19 cellular contexts compared by ENCODE assay signal in the genomic region with DNA sequence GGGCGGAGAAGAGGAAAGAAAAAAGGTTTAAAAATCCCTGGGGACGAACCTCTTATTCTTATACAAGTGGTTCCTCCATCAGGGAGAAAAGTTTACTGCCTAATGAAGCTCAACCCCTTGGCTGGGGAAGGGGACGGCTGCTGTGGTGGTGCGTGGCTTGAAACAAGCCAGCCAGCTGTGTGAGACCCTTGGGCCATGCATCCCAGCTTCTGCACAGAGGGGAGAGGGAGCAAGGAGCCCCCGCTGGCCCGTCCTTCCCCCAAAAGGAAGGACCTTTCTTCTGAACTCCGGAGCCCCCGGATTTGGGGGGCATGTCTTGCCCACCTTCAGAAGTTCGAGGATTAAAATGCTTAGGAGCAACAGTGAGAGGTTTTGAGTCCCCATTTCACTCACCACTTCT.
DNase-seq lines count a peak whose midpoint lies in the region; TF ChIP-seq lines count a peak whose summit lies in the region.
"Had no signal": no experiment of that assay in that cellular context is flagged by ENCODE, and none has a peak within 500 bp of the region (broad histone marks: within the 10 kb centered on the region; RNA-seq: fewer than 3 reads in every experiment).

No MANE protein-coding gene starts in this region.

- no peak for TF ChIP-seq EP300 in suprapubic skin (IDR thresholded peaks at IDR 0.05)

- no peak for TF ChIP-seq POLR2A in suprapubic skin (IDR thresholded peaks at IDR 0.05)

- peaks cover 20% of the 10 kb centered on the region for H3K27me3 Mint-ChIP-seq in chondrocyte (ENCODE audit: low read depth)
- H3K27me3 Mint-ChIP-seq: CD4-positive, alpha-beta memory T cell had no signal

- H3K4me1 Mint-ChIP-seq in chondrocyte (ENCODE audit: low read depth): no peaks in the 10 kb centered on the region
- H3K4me1 Mint-ChIP-seq: CD14-positive monocyte; CD4-positive, alpha-beta memory T cell; GM23338 had no signal

- H3K4me1 ChIP-seq in osteoblast (ENCODE audit: insufficient read depth, low read length) (no peaks in the 10 kb centered on the region), suprapubic skin (no peaks in the 10 kb centered on the region)
- H3K4me1 ChIP-seq: A549 had no signal

- no peaks in the 10 kb centered on the region for H3K9me3 ChIP-seq in osteoblast (ENCODE audit: low read depth, low read length)
- no peaks in the 10 kb centered on the region for H3K9me3 ChIP-seq in suprapubic skin
- H3K9me3 ChIP-seq: A549 had no signal

- no peak overlapping the region for H3K4me2 ChIP-seq in osteoblast (ENCODE audit: insufficient read depth, low read length)
- H3K4me2 ChIP-seq: A549, BLaER1, GM23338 had no signal

- no peak overlapping the region for H3K4me3 ChIP-seq in osteoblast (ENCODE audit: insufficient read depth, low read length)
- no peak overlapping the region for H3K4me3 ChIP-seq in suprapubic skin
- H3K4me3 ChIP-seq: A549, BLaER1, GM23338 had no signal

- H3K27ac ChIP-seq in osteoblast (ENCODE audit: low read depth, low read length) (no peak overlapping the region), suprapubic skin (no peak overlapping the region)
- H3K27ac ChIP-seq: 22Rv1, A549, BLaER1 had no signal

- H3K36me3 ChIP-seq in osteoblast (ENCODE audit: insufficient read depth, low read length) (no peaks in the 10 kb centered on the region), suprapubic skin (no peaks in the 10 kb centered on the region)
- H3K36me3 ChIP-seq: BLaER1 had no signal

- H3K4me3 Mint-ChIP-seq in chondrocyte (ENCODE audit: unreplicated experiment): no peak overlapping the region
- H3K4me3 Mint-ChIP-seq: CD14-positive monocyte; CD4-positive, alpha-beta memory T cell; GM23338 had no signal

- WGBS in suprapubic skin: 85% methylated on average over 9 of the region's 9 CpGs

- no peaks in the 10 kb centered on the region for H4K20me1 ChIP-seq in osteoblast (ENCODE audit: insufficient read depth, low read length)
- H4K20me1 ChIP-seq: BLaER1 had no signal

- H3K27me3 ChIP-seq in osteoblast (ENCODE audit: insufficient read depth, low read length) (peaks cover 12% of the 10 kb centered on the region), suprapubic skin (no peaks in the 10 kb centered on the region)
- H3K27me3 ChIP-seq: BLaER1 had no signal

- peaks cover 3% of the 10 kb centered on the region for H3K36me3 Mint-ChIP-seq in chondrocyte (ENCODE audit: low read depth)
- H3K36me3 Mint-ChIP-seq: CD14-positive monocyte; CD4-positive, alpha-beta memory T cell had no signal

- no peaks in the 10 kb centered on the region for H3K79me2 ChIP-seq in osteoblast (ENCODE audit: insufficient read depth, low read length)

- peaks cover 4% of the 10 kb centered on the region for H3K9me3 Mint-ChIP-seq in chondrocyte (ENCODE audit: low read depth)
- H3K9me3 Mint-ChIP-seq: CD4-positive, alpha-beta memory T cell had no signal

- H2AFZ ChIP-seq in osteoblast (ENCODE audit: low read length): no peak overlapping the region
- H2AFZ ChIP-seq: GM23338 had no signal

- TF ChIP-seq CTCF in chondrocyte (IDR thresholded peaks at IDR 0.05) (no peak), osteoblast (IDR thresholded peaks at IDR 0.05; ENCODE audit: extremely low read depth, low read depth, low read length) (no peak), suprapubic skin (IDR thresholded peaks at IDR 0.05) (no peak)

- DNase-seq in activated effector memory CD4-positive, alpha-beta T cell treated with anti-CD3 and anti-CD28 coated beads, Interleukin-2, amount 50 U/mL, for 16 hours: peak; percentile 31
- DNase-seq in activated effector memory CD4-positive, alpha-beta T cell treated with Interleukin-2 at 50 U/mL for 16 hours: no peak
- peak; percentile 39 for DNase-seq in chondrocyte (ENCODE audit: low spot score)
- peak; percentile 11 for DNase-seq in osteoblast (ENCODE audit: insufficient read length, low spot score, missing footprints)
- DNase-seq in suprapubic skin (ENCODE audit: low spot score in 2 of 2): peak; percentile 26 to 45
- no peak for DNase-seq in NCI-H2196 (lab: John Stamatoyannopoulos, UW; ENCODE audit: unreplicated experiment)
- DNase-seq in NCI-H2081 (lab: John Stamatoyannopoulos, UW): no peak
- DNase-seq: AML-193, DMS153, DMS79, GDM1, HCEC 1CT, IMR-90 had no signal

- no peak overlapping the region for H3K27ac Mint-ChIP-seq in chondrocyte (ENCODE audit: unreplicated experiment)
- H3K27ac Mint-ChIP-seq: CD14-positive monocyte, GM23338 had no signal

Comparison
In these comparisons a context has a peak if more than half of its experiments do, and no peak if none do; other contexts are left out.
1. DNase-seq: peak in activated effector memory CD4-positive, alpha-beta T cell treated with anti-CD3 and anti-CD28 coated beads, Interleukin-2, amount 50 U/mL, for 16 hours (single experiment), chondrocyte (single experiment), osteoblast (single experiment) and suprapubic skin (2 of 2); none in activated effector memory CD4-positive, alpha-beta T cell treated with Interleukin-2 at 50 U/mL for 16 hours (single experiment), NCI-H2196 (single experiment) and NCI-H2081 (0 of 2).